Comparison of ENCODE assay signal across 2 cellular contexts in the genomic region with DNA sequence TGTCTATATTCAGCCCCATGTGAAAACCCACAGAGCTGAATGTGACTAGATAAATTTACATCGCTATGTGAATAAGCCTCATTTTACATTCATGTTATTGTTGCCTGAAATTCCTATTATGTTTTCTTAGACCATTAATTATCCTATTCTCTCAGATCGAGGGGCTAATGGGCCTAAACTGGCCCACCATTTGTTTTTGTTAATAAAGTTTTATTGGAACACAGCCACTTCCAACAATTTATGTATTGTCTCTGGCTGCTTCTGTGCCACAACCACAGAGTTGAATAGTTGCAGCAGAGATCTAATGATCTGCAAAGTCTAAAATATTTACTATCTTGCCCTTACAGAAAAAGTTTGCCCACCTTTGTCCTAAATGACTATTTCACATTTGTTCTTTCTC.
TF ChIP-seq lines count a peak whose summit lies in the region.

No MANE protein-coding gene starts in this region.

TF ChIP-seq in HepG2, 621 proteins besides CTCF, POLR2A, EP300 and RAD21 (continued from another document):
- TF ChIP-seq, protein P1, sequence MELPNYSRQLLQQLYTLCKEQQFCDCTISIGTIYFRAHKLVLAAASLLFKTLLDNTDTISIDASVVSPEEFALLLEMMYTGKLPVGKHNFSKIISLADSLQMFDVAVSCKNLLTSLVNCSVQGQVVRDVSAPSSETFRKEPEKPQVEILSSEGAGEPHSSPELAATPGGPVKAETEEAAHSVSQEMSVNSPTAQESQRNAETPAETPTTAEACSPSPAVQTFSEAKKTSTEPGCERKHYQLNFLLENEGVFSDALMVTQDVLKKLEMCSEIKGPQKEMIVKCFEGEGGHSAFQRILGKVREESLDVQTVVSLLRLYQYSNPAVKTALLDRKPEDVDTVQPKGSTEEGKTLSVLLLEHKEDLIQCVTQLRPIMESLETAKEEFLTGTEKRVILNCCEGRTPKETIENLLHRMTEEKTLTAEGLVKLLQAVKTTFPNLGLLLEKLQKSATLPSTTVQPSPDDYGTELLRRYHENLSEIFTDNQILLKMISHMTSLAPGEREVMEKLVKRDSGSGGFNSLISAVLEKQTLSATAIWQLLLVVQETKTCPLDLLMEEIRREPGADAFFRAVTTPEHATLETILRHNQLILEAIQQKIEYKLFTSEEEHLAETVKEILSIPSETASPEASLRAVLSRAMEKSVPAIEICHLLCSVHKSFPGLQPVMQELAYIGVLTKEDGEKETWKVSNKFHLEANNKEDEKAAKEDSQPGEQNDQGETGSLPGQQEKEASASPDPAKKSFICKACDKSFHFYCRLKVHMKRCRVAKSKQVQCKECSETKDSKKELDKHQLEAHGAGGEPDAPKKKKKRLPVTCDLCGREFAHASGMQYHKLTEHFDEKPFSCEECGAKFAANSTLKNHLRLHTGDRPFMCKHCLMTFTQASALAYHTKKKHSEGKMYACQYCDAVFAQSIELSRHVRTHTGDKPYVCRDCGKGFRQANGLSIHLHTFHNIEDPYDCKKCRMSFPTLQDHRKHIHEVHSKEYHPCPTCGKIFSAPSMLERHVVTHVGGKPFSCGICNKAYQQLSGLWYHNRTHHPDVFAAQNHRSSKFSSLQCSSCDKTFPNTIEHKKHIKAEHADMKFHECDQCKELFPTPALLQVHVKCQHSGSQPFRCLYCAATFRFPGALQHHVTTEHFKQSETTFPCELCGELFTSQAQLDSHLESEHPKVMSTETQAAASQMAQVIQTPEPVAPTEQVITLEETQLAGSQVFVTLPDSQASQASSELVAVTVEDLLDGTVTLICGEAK (IDR thresholded peaks at IDR 0.05): peak; percentile 37; the same call in 1 of the 2 replicates
- TF ChIP-seq, protein P1 (CRISPR knock-in tag; IDR thresholded peaks at IDR 0.05): peak; percentile 74; the same call in 1 of the 2 replicates
TF ChIP-seq in HepG2: peak in this region for 1.

TF ChIP-seq in GM12878, 131 proteins besides CTCF, POLR2A, EP300 and RAD21:
- TF ChIP-seq, protein P1 (IDR thresholded peaks at IDR 0.05; ENCODE audit: borderline replicate concordance): peak; percentile 58; the same call in 1 of the 2 replicates
- no peak for TF ChIP-seq SPI1 (IDR thresholded peaks at IDR 0.05; ENCODE audit: borderline replicate concordance, insufficient read depth, low read depth, low read length)
TF ChIP-seq in GM12878: peak in this region for 1.
